In the genomic region with DNA sequence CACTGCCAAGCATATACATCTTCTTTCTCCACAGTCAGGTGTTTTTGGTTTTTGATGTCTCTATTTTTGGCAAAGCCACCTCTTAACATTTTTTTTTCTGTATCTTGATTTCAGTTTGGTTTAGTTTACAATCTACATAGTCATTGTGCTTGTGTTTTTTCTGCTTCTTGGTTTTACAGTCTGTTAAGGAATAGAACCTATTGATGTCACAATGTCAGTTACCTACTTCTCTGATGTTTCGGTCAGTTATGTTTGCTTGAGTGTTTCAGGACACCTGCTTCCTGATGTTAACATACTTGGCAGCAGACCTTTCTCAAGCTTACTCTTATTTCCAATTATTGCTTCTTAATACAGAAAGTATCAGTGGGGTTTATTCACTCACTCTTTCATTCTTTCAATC, we compare ENCODE assay signal across 18 cellular contexts.
A peak's percentile ranks its signal among the peaks of the same experiment; 100 is the strongest.
DNase-seq lines count a peak whose midpoint lies in the region; ATAC-seq and TF ChIP-seq lines count a peak whose summit lies in the region.
"Had no signal": no experiment of that assay in that cellular context is flagged by ENCODE, and none has a peak within 500 bp of the region (broad histone marks: within the 10 kb centered on the region; RNA-seq: fewer than 3 reads in every experiment).

No MANE protein-coding gene starts in this region.

- no peaks in the 10 kb centered on the region for H3K27me3 ChIP-seq in MM.1S (replicated peaks; ENCODE audit: insufficient read depth, low read length)

- no peak overlapping the region for H3K9ac ChIP-seq in MM.1S (ENCODE audit: low read length)
- H3K9ac ChIP-seq: GM23248 had no signal

- H4K20me1 ChIP-seq in MM.1S (ENCODE audit: insufficient read depth, low read length), result no peaks in the 10 kb centered on the region

- H3K4me2 ChIP-seq in MM.1S (ENCODE audit: low read depth, low read length), result peak overlapping the region; percentile 30

- 0 out of 2 replicates have a peak, but pooled peaks cover 3% of the 10 kb centered on the region for H3F3A ChIP-seq in MM.1S (ENCODE audit: insufficient read depth, low read length)

- no peaks in the 10 kb centered on the region for H3K9me3 ChIP-seq in MM.1S (replicated peaks; ENCODE audit: insufficient read depth, low read length)

- H2AFZ ChIP-seq in MM.1S (ENCODE audit: low read length), result no peak overlapping the region
- H2AFZ ChIP-seq: GM23248 had no signal

- ATAC-seq in GM18520 (IDR thresholded peaks at IDR 0.05; ENCODE audit: unreplicated experiment), result peak; percentile 51
- peak; percentile 71 for ATAC-seq in GM21423 (IDR thresholded peaks at IDR 0.05; ENCODE audit: unreplicated experiment)
- ATAC-seq in HG02973 (IDR thresholded peaks at IDR 0.05; ENCODE audit: unreplicated experiment), result peak; percentile 47
- no peak for ATAC-seq in left ventricle myocardium superior
- ATAC-seq in esophagus mucosa, result no peak
- ATAC-seq: Panc1 had no signal

- no peak overlapping the region for H3K4me3 ChIP-seq in MM.1S (ENCODE audit: low read length)
- H3K4me3 ChIP-seq: GM23248 had no signal

- peak overlapping the region; percentile 17; the same call in 1 of the 2 replicates for H3K27ac ChIP-seq in MM.1S (ENCODE audit: low read length)
- H3K27ac ChIP-seq: GM23248 had no signal

- intact Hi-C loops in left ventricle myocardium superior (cut with micrococcal nuclease), result no loop called here

- H3K9me2 ChIP-seq in MM.1S (replicated peaks; ENCODE audit: insufficient read depth, low read length), result no peaks in the 10 kb centered on the region

- no peaks in the 10 kb centered on the region for H3K36me3 ChIP-seq in MM.1S (replicated peaks; ENCODE audit: insufficient read depth, low read length)

- DNase-seq in MM.1S (peak; percentile 78), NCI-H774 (lab: John Stamatoyannopoulos, UW) (no peak), left ventricle myocardium superior (no peak), dedifferentiated amniotic fluid mesenchymal stem cell (ENCODE audit: extremely low spot score) (no peak)
- DNase-seq: activated CD4-positive, alpha-beta T cell treated with anti-CD3 and anti-CD28 coated beads, Interleukin-2, amount 50 U/mL, for 48 hours; activated T-cell treated with anti-CD3 and anti-CD28 coated beads, Interleukin-2, amount 50 U/mL, for 48 hours; effector CD8-positive, alpha-beta T cell; GDM1; GM23248; hypothalamus; midbrain; NCI-H2081; NCI-H69 had no signal

- TF ChIP-seq CTCF in MM.1S (IDR thresholded peaks at IDR 0.05; ENCODE audit: low read length), result no peak

- H3K79me2 ChIP-seq in MM.1S (ENCODE audit: low read length), result no peaks in the 10 kb centered on the region

- H3K4me1 ChIP-seq in MM.1S (ENCODE audit: low read length), result 0 out of 2 replicates have a peak, but pooled peaks cover 12% of the 10 kb centered on the region

Comparison
In these comparisons a context has a peak if more than half of its experiments do, and no peak if none do; other contexts are left out.
1. ATAC-seq: peak in GM18520 (single experiment), GM21423 (single experiment) and HG02973 (single experiment); none in left ventricle myocardium superior (single experiment) and esophagus mucosa (single experiment).